In genomic region chr2:120631719-120632118, GRCh38 we compare ENCODE assay signal across 22 cellular contexts.
"Had no signal": no experiment of that assay in that cellular context is flagged by ENCODE, and none has a peak within 500 bp of the region (broad histone marks: within the 10 kb centered on the region; RNA-seq: fewer than 3 reads in every experiment).

No MANE protein-coding gene starts in this region.

- H3K27ac Mint-ChIP-seq: activated B cell treated with CpG ODN at 0.5 μM for 24 hours; activated CD4-positive, alpha-beta memory T cell treated with anti-CD3 and anti-CD28 coated beads for 36 hours; activated naive CD4-positive, alpha-beta T cell treated with anti-CD3 and anti-CD28 coated beads, Interleukin-2, amount 50 U/mL, for 72 hours; activated T-helper 1 cell treated with anti-CD3 and anti-CD28 coated beads, Interleukin-12 subunit alpha, Interleukin-12 subunit beta, Interleukin-2, Interleukin-4 antibody, amounts not matched to agents 30 ng/mL and 10 ng/mL and 1 ng/mL, durations not matched to agents 14 hours and 24 hours and 36 hours; memory B cell; natural killer cell treated with Interleukin-12 subunit alpha and Interleukin-12 subunit beta and Interleukin-15 and Interleukin-18, amount 100 ng/mL, for 72 hours; stimulated activated naive CD8-positive, alpha-beta T cell treated with anti-CD3 and anti-CD28 coated beads, Interleukin-15, Interleukin-2, amounts not matched to agents 100 ng/mL and 50 ng/mL, for 24 hours; T-helper 2 cell treated with Interferon-gamma antibody and Interleukin-4, amounts not matched to agents 5 μg/mL and 100 μg/mL, for 36 hours had no signal

- H3K9me3 Mint-ChIP-seq: activated B cell treated with CpG ODN at 0.5 μM for 24 hours; activated CD4-positive, alpha-beta memory T cell treated with anti-CD3 and anti-CD28 coated beads for 36 hours; activated naive CD4-positive, alpha-beta T cell treated with anti-CD3 and anti-CD28 coated beads, Interleukin-2, amount 50 U/mL, for 72 hours; activated T-helper 1 cell treated with anti-CD3 and anti-CD28 coated beads, Interleukin-12 subunit alpha, Interleukin-12 subunit beta, Interleukin-2, Interleukin-4 antibody, amounts not matched to agents 30 ng/mL and 10 ng/mL and 1 ng/mL, durations not matched to agents 14 hours and 24 hours and 36 hours; natural killer cell treated with Interleukin-12 subunit alpha and Interleukin-12 subunit beta and Interleukin-15 and Interleukin-18, amount 100 ng/mL, for 72 hours; stimulated activated naive CD8-positive, alpha-beta T cell treated with anti-CD3 and anti-CD28 coated beads, Interleukin-15, Interleukin-2, amounts not matched to agents 100 ng/mL and 50 ng/mL, for 24 hours; T-helper 2 cell treated with Interferon-gamma antibody and Interleukin-4, amounts not matched to agents 5 μg/mL and 100 μg/mL, for 36 hours; type B pancreatic cell had no signal

- ATAC-seq: gastroesophageal sphincter; heart left ventricle; natural killer cell treated with Interleukin-12 subunit alpha and Interleukin-12 subunit beta and Interleukin-15 and Interleukin-18, amount 100 ng/mL, for 72 hours had no signal

- H3K4me1 ChIP-seq: gastroesophageal sphincter, heart left ventricle had no signal

- H3K4me3 ChIP-seq: cardiac muscle cell, gastroesophageal sphincter, heart left ventricle, SK-N-MC, suprapubic skin had no signal

- H3K27ac ChIP-seq: cardiac muscle cell, gastroesophageal sphincter, heart left ventricle, SK-N-MC, suprapubic skin had no signal

- H3K36me3 ChIP-seq: cardiac muscle cell, gastroesophageal sphincter, heart left ventricle, suprapubic skin had no signal

- H3K36me3 Mint-ChIP-seq: activated CD4-positive, alpha-beta memory T cell treated with anti-CD3 and anti-CD28 coated beads for 36 hours; activated naive CD4-positive, alpha-beta T cell treated with anti-CD3 and anti-CD28 coated beads, Interleukin-2, amount 50 U/mL, for 72 hours; memory B cell; natural killer cell treated with Interleukin-12 subunit alpha and Interleukin-12 subunit beta and Interleukin-15 and Interleukin-18, amount 100 ng/mL, for 72 hours; type B pancreatic cell had no signal

- H3K9me3 ChIP-seq: gastroesophageal sphincter had no signal

- H3K4me1 Mint-ChIP-seq: activated B cell treated with CpG ODN at 0.5 μM for 24 hours, memory B cell had no signal

- DNase-seq: activated B cell treated with CpG ODN at 0.5 μM for 24 hours; activated CD4-positive, alpha-beta memory T cell treated with anti-CD3 and anti-CD28 coated beads for 36 hours; activated CD4-positive, alpha-beta T cell treated with anti-CD3 and anti-CD28 coated beads for 4 hours; activated gamma-delta T cell treated with Interleukin-2 at 50 U/mL for 16 hours; activated T-cell treated with anti-CD3 and anti-CD28 coated beads for 4 hours; amniotic stem cell; erythroblast; heart left ventricle; kidney glomerular epithelial cell; retina; stimulated activated CD4-positive, alpha-beta T cell treated with anti-CD3 and anti-CD28 coated beads, Interleukin-2, amount 100 ng/mL, for 24 hours had no signal

- H3K27me3 Mint-ChIP-seq: activated B cell treated with CpG ODN at 0.5 μM for 24 hours; stimulated activated naive CD8-positive, alpha-beta T cell treated with anti-CD3 and anti-CD28 coated beads, Interleukin-15, Interleukin-2, amounts not matched to agents 100 ng/mL and 50 ng/mL, for 24 hours had no signal

- H3K4me3 Mint-ChIP-seq: activated B cell treated with CpG ODN at 0.5 μM for 24 hours; activated CD4-positive, alpha-beta memory T cell treated with anti-CD3 and anti-CD28 coated beads for 36 hours; activated T-helper 1 cell treated with anti-CD3 and anti-CD28 coated beads, Interleukin-12 subunit alpha, Interleukin-12 subunit beta, Interleukin-2, Interleukin-4 antibody, amounts not matched to agents 30 ng/mL and 10 ng/mL and 1 ng/mL, durations not matched to agents 14 hours and 24 hours and 36 hours; memory B cell; natural killer cell treated with Interleukin-12 subunit alpha and Interleukin-12 subunit beta and Interleukin-15 and Interleukin-18, amount 100 ng/mL, for 72 hours; stimulated activated naive CD8-positive, alpha-beta T cell treated with anti-CD3 and anti-CD28 coated beads, Interleukin-15, Interleukin-2, amounts not matched to agents 100 ng/mL and 50 ng/mL, for 24 hours; T-helper 2 cell treated with Interferon-gamma antibody and Interleukin-4, amounts not matched to agents 5 μg/mL and 100 μg/mL, for 36 hours; type B pancreatic cell had no signal
